Comparison of ENCODE assay signal across 8 cellular contexts in genomic region chr16:78224342-78224741, GRCh38.
"Had no signal": no experiment of that assay in that cellular context is flagged by ENCODE, and none has a peak within 500 bp of the region (broad histone marks: within the 10 kb centered on the region; RNA-seq: fewer than 3 reads in every experiment).

No MANE protein-coding gene starts in this region.

- H3K4me3 Mint-ChIP-seq: GM23338, H9, HFFc6, IgD-negative memory B cell had no signal

- H3K4me3 ChIP-seq: GM23338 had no signal

- H3K4me1 Mint-ChIP-seq: GM23338, IgD-negative memory B cell had no signal

- H3K9me3 Mint-ChIP-seq: GM23338, H9, IgD-negative memory B cell had no signal

- H3K27ac Mint-ChIP-seq: GM23338, H9, HFFc6, IgD-negative memory B cell had no signal

- ATAC-seq: GM23338, HepG2 had no signal

- H3K27me3 Mint-ChIP-seq: IgD-negative memory B cell had no signal

- H3K27ac ChIP-seq: HL-60 had no signal

- H3K36me3 Mint-ChIP-seq: IgD-negative memory B cell had no signal

- DNase-seq: H9, HCEC 1CT, HFFc6, KBM-7 had no signal
